Comparison of ENCODE assay signal across 13 cellular contexts in genomic region chrX:40778861-40779575, GRCh38. TPM values are rescaled to one million over a fixed set of nuclear protein-coding genes. Genes with fewer than 3 reads are reported as not detected.
DNase-seq lines count a peak whose midpoint lies in the region; ATAC-seq and TF ChIP-seq lines count a peak whose summit lies in the region.
"Had no signal": no experiment of that assay in that cellular context is flagged by ENCODE, and none has a peak within 500 bp of the region (broad histone marks: within the 10 kb centered on the region; RNA-seq: fewer than 3 reads in every experiment).

No MANE protein-coding gene starts in this region.

- H3K36me3 ChIP-seq in osteoblast (ENCODE audit: insufficient read depth, low read length) = no peaks in the 10 kb centered on the region
- H3K36me3 ChIP-seq: suprapubic skin had no signal

- H3K79me2 ChIP-seq in osteoblast (ENCODE audit: insufficient read depth, low read length) = no peaks in the 10 kb centered on the region

- H2AFZ ChIP-seq in osteoblast (ENCODE audit: low read length) = no peak overlapping the region

- H3K4me1 ChIP-seq in osteoblast (ENCODE audit: insufficient read depth, low read length) = peaks cover 9% of the 10 kb centered on the region
- H3K4me1 ChIP-seq: suprapubic skin had no signal

- H3K27ac ChIP-seq in epithelial cell of prostate (peak overlapping the region; percentile 67), osteoblast (ENCODE audit: low read depth, low read length) (no peak overlapping the region)
- H3K27ac ChIP-seq: suprapubic skin had no signal

- no peaks in the 10 kb centered on the region for H4K20me1 ChIP-seq in osteoblast (ENCODE audit: insufficient read depth, low read length)

- H3K4me3 ChIP-seq in osteoblast (ENCODE audit: insufficient read depth, low read length) = no peak overlapping the region
- H3K4me3 ChIP-seq: suprapubic skin had no signal

- peaks cover 24% of the 10 kb centered on the region for H3K27me3 ChIP-seq in osteoblast (ENCODE audit: insufficient read depth, low read length)
- H3K27me3 ChIP-seq: suprapubic skin had no signal

- no peaks in the 10 kb centered on the region for H3K9me3 ChIP-seq in osteoblast (ENCODE audit: low read depth, low read length)
- H3K9me3 ChIP-seq: suprapubic skin had no signal

- H3K4me2 ChIP-seq in osteoblast (ENCODE audit: insufficient read depth, low read length) = peak overlapping the region; percentile 11

- ATAC-seq in GM21515 (IDR thresholded peaks at IDR 0.05; ENCODE audit: unreplicated experiment) = no peak

- DNase-seq in H4 (ENCODE audit: low spot score) (peak; percentile 26), RKO (ENCODE audit: low spot score) (peak; percentile 70), epithelial cell of prostate (ENCODE audit: low read depth, low spot score) (no peak), osteoblast (ENCODE audit: insufficient read length, low spot score, missing footprints) (no peak), T-helper 2 cell (no peak), NCI-H128 (lab: John Stamatoyannopoulos, UW; ENCODE audit: unreplicated experiment) (no peak)
- DNase-seq: activated effector memory CD4-positive, alpha-beta T cell treated with Interleukin-2 at 50 U/mL for 16 hours; Kasumi-1; NCI-H446; retina; SW 1271 had no signal

- no peak for TF ChIP-seq CTCF in osteoblast (IDR thresholded peaks at IDR 0.05; ENCODE audit: extremely low read depth, low read depth, low read length)

RNA-seq across cellular contexts. Expression of gene MED14, which starts 43.7 kb away (rescaled TPM):
- total RNA-seq in H4 (2014; rRNA removed; shearing (Covaris generic)) = 13.5 and 19.0 TPM in 2 replicates
- total RNA-seq in osteoblast = 34.7 and 37.1 TPM in 2 replicates

Comparison
In these comparisons a context has a peak if more than half of its experiments do, and no peak if none do; other contexts are left out.
1. DNase-seq: peak in H4 (single experiment) and RKO (single experiment); none in epithelial cell of prostate (single experiment), osteoblast (single experiment), T-helper 2 cell (0 of 5) and NCI-H128 (single experiment).